Comparison of ENCODE assay signal across 8 cellular contexts in the genomic region with DNA sequence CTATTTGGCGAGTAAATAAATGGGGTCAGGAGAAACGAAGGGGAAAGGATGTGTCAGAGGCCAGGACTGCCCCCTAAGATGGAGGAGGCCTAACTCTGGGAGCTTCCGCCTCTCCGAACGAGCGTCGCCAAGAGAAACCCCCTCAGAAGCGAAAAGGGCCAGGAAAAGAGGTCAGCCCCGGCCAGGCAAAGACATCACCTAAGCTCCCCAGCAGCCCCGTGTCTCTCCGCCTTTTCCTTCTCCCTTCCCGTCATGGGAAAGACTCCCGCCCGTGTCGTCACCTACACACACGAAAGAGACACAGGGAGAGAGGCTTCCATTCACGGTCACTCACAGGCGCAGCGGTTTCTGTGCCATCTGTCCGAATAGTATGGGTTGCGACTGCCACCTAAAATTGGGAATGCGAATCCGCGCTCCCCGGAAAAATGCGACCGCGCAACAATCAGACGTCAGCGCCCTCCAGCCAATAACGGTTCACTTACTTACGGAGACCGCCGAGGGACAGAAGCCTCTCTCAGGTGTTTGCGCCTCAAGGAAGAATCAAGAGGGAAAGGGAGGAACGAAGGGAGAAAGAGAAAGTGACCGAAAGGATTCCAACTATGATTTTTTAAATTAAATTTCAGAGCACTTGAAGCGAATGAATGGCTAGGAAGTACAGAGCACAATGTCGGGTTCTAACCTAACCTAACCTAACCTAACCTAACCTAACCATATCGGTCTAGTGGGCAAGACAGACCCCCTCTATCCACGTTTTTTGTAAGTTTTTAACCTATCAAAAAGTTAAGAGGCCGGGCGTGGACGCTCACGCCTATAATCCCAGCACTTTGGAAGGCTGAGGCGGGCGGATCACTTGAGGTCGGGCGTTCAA. TPM values are rescaled to one million over a fixed set of nuclear protein-coding genes. Genes with fewer than 3 reads are reported as not detected.
DNase-seq lines count a peak whose midpoint lies in the region; ATAC-seq and TF ChIP-seq lines count a peak whose summit lies in the region.

A gene (minus strand): TSS at position 402 of the 868 bp plus-strand sequence. CDS start 45 bp downstream, at position 357.

- peak within 1 kb of the TSS; percentile 84 for H3K4me2 ChIP-seq in neural progenitor cell

- peak within 1 kb of the TSS; percentile 66 for H3K4me3 ChIP-seq in SJSA1
- H3K4me3 ChIP-seq in neural progenitor cell = peak within 1 kb of the TSS; percentile 96
- peak within 1 kb of the TSS; percentile 95 to 100 for H3K4me3 ChIP-seq in stomach smooth muscle (ENCODE audit: low read length in 2 of 2)

- H2AFZ ChIP-seq in neural progenitor cell (replicated peaks) = peak within 1 kb of the TSS; percentile 92

- peaks cover 6% of the 10 kb centered on the region for H3K4me1 Mint-ChIP-seq in neural progenitor cell

- H3K27ac ChIP-seq in SJSA1 = peak within 1 kb of the TSS; percentile 53
- peak within 1 kb of the TSS; percentile 87 for H3K27ac ChIP-seq in foreskin keratinocyte
- H3K27ac ChIP-seq in neural progenitor cell = no peak within 1 kb of the TSS
- H3K27ac ChIP-seq in stomach smooth muscle (ENCODE audit: low read length) = peak within 1 kb of the TSS; percentile 77

- peaks cover 2% of the 10 kb centered on the region for H3K36me3 Mint-ChIP-seq in neural progenitor cell

- H4K20me1 ChIP-seq in neural progenitor cell (ENCODE audit: low read depth) = no peaks in the 10 kb centered on the region

- peak; percentile 76 for DNase-seq in DMS153 (lab: John Stamatoyannopoulos, UW)
- DNase-seq in M059J (ENCODE audit: low read depth) = peak; percentile 85
- DNase-seq in SJSA1 (ENCODE audit: low read depth in 1 of 2, low spot score in 2 of 2) = peak; percentile 80 to 87
- peak; percentile 36 for DNase-seq in activated gamma-delta T cell treated with anti-CD3 and anti-CD28 coated beads, Interleukin-2, amount 50 U/mL, for 16 hours (ENCODE audit: low read depth)
- peak; percentile 59 to 79 for DNase-seq in foreskin keratinocyte
- peak; percentile 87 for DNase-seq in neural progenitor cell (ENCODE audit: low spot score)

- no peaks in the 10 kb centered on the region for H3K9me3 ChIP-seq in SJSA1 (replicated peaks)
- no peaks in the 10 kb centered on the region for H3K9me3 ChIP-seq in neural progenitor cell (ENCODE audit: low read depth)
- no peaks in the 10 kb centered on the region for H3K9me3 ChIP-seq in stomach smooth muscle (ENCODE audit: control insufficient read depth in 2 of 2, low read length in 2 of 2)

- H3K27me3 Mint-ChIP-seq in neural progenitor cell (ENCODE audit: insufficient read depth, low read depth) = no peaks in the 10 kb centered on the region

- H3F3A ChIP-seq in neural progenitor cell (ENCODE audit: low read depth) = peaks cover 6% of the 10 kb centered on the region

- H3K27me3 ChIP-seq in SJSA1 (replicated peaks) (no peaks in the 10 kb centered on the region), foreskin keratinocyte (no peaks in the 10 kb centered on the region), neural progenitor cell (no peaks in the 10 kb centered on the region), stomach smooth muscle (ENCODE audit: control insufficient read depth in 1 of 2, insufficient read depth in 2 of 2, low read length in 2 of 2) (no peaks in the 10 kb centered on the region)

- H3K9ac ChIP-seq in neural progenitor cell = peak within 1 kb of the TSS; percentile 94
- H3K9ac ChIP-seq in stomach smooth muscle (ENCODE audit: low read length in 2 of 2) = peak within 1 kb of the TSS; percentile 97 to 99

- H3K79me2 ChIP-seq in neural progenitor cell (ENCODE audit: low read depth) = peaks cover 40% of the 10 kb centered on the region

- ATAC-seq in GM21786 (IDR thresholded peaks at IDR 0.05; ENCODE audit: unreplicated experiment) (peak; percentile 83), foreskin keratinocyte (peak; percentile 86)

- no peaks in the 10 kb centered on the region for H3K9me3 Mint-ChIP-seq in neural progenitor cell

- TF ChIP-seq CTCF in foreskin keratinocyte (conservative IDR thresholded peaks at IDR 0.05) (no peak), neural progenitor cell (IDR thresholded peaks at IDR 0.05) (no peak)

- H3K4me3 Mint-ChIP-seq in neural progenitor cell = peak within 1 kb of the TSS; percentile 100

- H3K27ac Mint-ChIP-seq in neural progenitor cell = peak within 1 kb of the TSS; percentile 97

- H3K4me1 ChIP-seq in SJSA1 (replicated peaks) = peaks cover 6% of the 10 kb centered on the region; the same call in 1 of the 2 replicates
- no peaks in the 10 kb centered on the region for H3K4me1 ChIP-seq in foreskin keratinocyte
- peaks cover 6% of the 10 kb centered on the region for H3K4me1 ChIP-seq in neural progenitor cell
- H3K4me1 ChIP-seq in stomach smooth muscle (ENCODE audit: control insufficient read depth, insufficient read depth, low read length) = peaks cover 12% of the 10 kb centered on the region

- peaks cover 6% of the 10 kb centered on the region; the same call in 1 of the 2 replicates for H3K36me3 ChIP-seq in SJSA1
- H3K36me3 ChIP-seq in neural progenitor cell = no peaks in the 10 kb centered on the region
- peaks cover 0 to 2% of the 10 kb centered on the region in 2 donors for H3K36me3 ChIP-seq in stomach smooth muscle (ENCODE audit: control insufficient read depth in 2 of 2, insufficient read depth in 2 of 2, low read length in 2 of 2)

RNA-seq across cellular contexts. Expression of the gene that starts here (rescaled TPM):
- 26.7 and 37.8 TPM in 2 replicates for total RNA-seq in M059J (2014; rRNA removed; shearing (Covaris generic))
- 42.6 and 63.5 TPM in 2 replicates for total RNA-seq in SJSA1 (2014; rRNA removed; shearing (Covaris generic))
- total RNA-seq in foreskin keratinocyte (29.3 and 33.9 TPM in 2 replicates), neural progenitor cell (ENCODE audit: low replicate concordance) (35.5 and 36.2 TPM in 2 replicates)
- polyA plus RNA-seq in foreskin keratinocyte = 19.2 and 22.7 TPM in 2 replicates

Comparison
In these comparisons a context has a peak if more than half of its experiments do, and no peak if none do; other contexts are left out.
1. DNase-seq: peak in every context shown above with its lines; median percentile 87 in neural progenitor cell; 85 in M059J; 84 in SJSA1; 76 in DMS153; 69 in foreskin keratinocyte; 36 in activated gamma-delta T cell treated with anti-CD3 and anti-CD28 coated beads, Interleukin-2, amount 50 U/mL, for 16 hours.